In the genomic region with DNA sequence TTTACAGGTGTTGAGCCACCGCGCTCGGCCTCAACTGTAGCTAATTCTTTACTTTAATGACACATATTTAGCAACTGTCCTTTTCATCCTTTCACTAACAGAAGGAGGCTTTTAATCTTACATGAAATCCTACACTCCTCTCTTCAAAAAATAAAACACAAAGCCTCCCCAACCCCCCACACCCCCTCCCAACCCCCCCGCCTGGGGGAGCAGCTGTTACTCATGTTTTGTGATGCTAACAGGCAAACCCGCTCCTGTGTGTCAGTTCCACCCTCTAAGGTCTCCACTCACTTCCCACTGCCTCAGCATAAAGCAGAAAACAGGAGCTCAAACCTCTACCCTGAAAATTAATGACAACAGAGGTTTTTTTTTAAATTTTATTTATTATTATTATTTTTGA, we compare ENCODE assay signal across 1 cellular context.
TF ChIP-seq lines count a peak whose summit lies in the region.

No MANE protein-coding gene starts in this region.

TF ChIP-seq in H1, 55 proteins besides CTCF, POLR2A, EP300 and RAD21:
- TF ChIP-seq TEAD4 (IDR thresholded peaks at IDR 0.05; ENCODE audit: low read depth, low read length) (no peak), SUZ12 (IDR thresholded peaks at IDR 0.05; ENCODE audit: low read length) (no peak), RBBP5 (IDR thresholded peaks at IDR 0.05; ENCODE audit: borderline replicate concordance, low read depth, low read length) (no peak), TBP (IDR thresholded peaks at IDR 0.05; ENCODE audit: low read depth, low read length) (no peak), RXRA (IDR thresholded peaks at IDR 0.05; ENCODE audit: insufficient read depth, low read depth, low read length) (no peak), CHD1 (IDR thresholded peaks at IDR 0.05; ENCODE audit: low read depth, low read length) (no peak), EGR1 (IDR thresholded peaks at IDR 0.05; ENCODE audit: borderline replicate concordance, low read depth, low read length) (no peak), SRF (IDR thresholded peaks at IDR 0.05; ENCODE audit: low read depth, low read length) (no peak), EZH2 (IDR thresholded peaks at IDR 0.05; ENCODE audit: low read depth, low read length, severe bottlenecking) (no peak)
- TF ChIP-seq, protein P1, sequence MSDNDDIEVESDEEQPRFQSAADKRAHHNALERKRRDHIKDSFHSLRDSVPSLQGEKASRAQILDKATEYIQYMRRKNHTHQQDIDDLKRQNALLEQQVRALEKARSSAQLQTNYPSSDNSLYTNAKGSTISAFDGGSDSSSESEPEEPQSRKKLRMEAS (IDR thresholded peaks at IDR 0.05): no peak
